Comparison of ENCODE assay signal across 8 cellular contexts in genomic region chr21:15065381-15066230, GRCh38. TPM values are rescaled to one million over a fixed set of nuclear protein-coding genes. Genes with fewer than 3 reads are reported as not detected.
DNase-seq lines count a peak whose midpoint lies in the region; ATAC-seq and TF ChIP-seq lines count a peak whose summit lies in the region.

No MANE protein-coding gene starts in this region.

- peaks cover 20% of the 10 kb centered on the region for H3K4me1 ChIP-seq in iPS-20b (ENCODE audit: insufficient read depth, low read length)
- H3K4me1 ChIP-seq in skeletal muscle satellite cell (ENCODE audit: control insufficient read depth, insufficient read depth, low read length): peaks cover 21% of the 10 kb centered on the region

- H3K4me3 ChIP-seq in WI38 (ENCODE audit: low read depth, low read length) (peak overlapping the region; percentile 90), iPS-20b (ENCODE audit: low read length) (peak overlapping the region; percentile 85), skeletal muscle satellite cell (ENCODE audit: low read length) (peak overlapping the region; percentile 84)

- TF ChIP-seq CTCF in WI38 (IDR thresholded peaks at IDR 0.05; ENCODE audit: low read depth, low read length): no peak

- H3K4me2 ChIP-seq in skeletal muscle satellite cell (ENCODE audit: low read length): peak overlapping the region; percentile 84

- H3K27ac ChIP-seq in iPS-20b (ENCODE audit: low read length): no peak overlapping the region

- H3K36me3 ChIP-seq in iPS-20b (ENCODE audit: insufficient read depth, low read depth, low read length) (no peaks in the 10 kb centered on the region), skeletal muscle satellite cell (ENCODE audit: insufficient read depth, low read length) (no peaks in the 10 kb centered on the region)

- ATAC-seq in HG02840 (IDR thresholded peaks at IDR 0.05; ENCODE audit: low FRiP score, unreplicated experiment): no peak

- H3K9ac ChIP-seq in iPS-20b (ENCODE audit: low read depth, low read length) (peak overlapping the region; percentile 59; the same call in 1 of the 2 replicates), skeletal muscle satellite cell (ENCODE audit: low read depth, low read length) (peak overlapping the region; percentile 87)

- peaks cover 35% of the 10 kb centered on the region for H3K27me3 ChIP-seq in iPS-20b (ENCODE audit: insufficient read depth, low read length)
- H3K27me3 ChIP-seq in skeletal muscle satellite cell (ENCODE audit: control insufficient read depth, insufficient read depth, low read length): no peaks in the 10 kb centered on the region

- H3K9me3 ChIP-seq in iPS-20b (ENCODE audit: insufficient read depth, low read depth, low read length) (no peaks in the 10 kb centered on the region), skeletal muscle satellite cell (replicated peaks; ENCODE audit: low read length) (no peaks in the 10 kb centered on the region)

- DNase-seq in NCI-H2227 (lab: John Stamatoyannopoulos, UW; ENCODE audit: unreplicated experiment) (peak; percentile 3), NCI-H2227 treated with DMSO at 0.1 percent for 48 hours (lab: John Stamatoyannopoulos, UW) (no peak), LoVo (ENCODE audit: low spot score) (peak; percentile 52), T47D (ENCODE audit: low read depth in 1 of 2, low spot score in 1 of 2) (peak; percentile 66 to 82)

- in situ Hi-C loops in T47D (cut with HindIII; ENCODE audit: low pct_unique_long_range_greater_than_20kb, low sequenced_read_pairs): no loop called here

RNA-seq across cellular contexts. Expression of gene NRIP1, which starts 0.8 kb away (rescaled TPM):
- 36.0 and 49.2 TPM in 2 replicates for total RNA-seq in skeletal muscle satellite cell (2012; rRNA removed)
